Comparison of ENCODE assay signal across 7 cellular contexts in the genomic region with DNA sequence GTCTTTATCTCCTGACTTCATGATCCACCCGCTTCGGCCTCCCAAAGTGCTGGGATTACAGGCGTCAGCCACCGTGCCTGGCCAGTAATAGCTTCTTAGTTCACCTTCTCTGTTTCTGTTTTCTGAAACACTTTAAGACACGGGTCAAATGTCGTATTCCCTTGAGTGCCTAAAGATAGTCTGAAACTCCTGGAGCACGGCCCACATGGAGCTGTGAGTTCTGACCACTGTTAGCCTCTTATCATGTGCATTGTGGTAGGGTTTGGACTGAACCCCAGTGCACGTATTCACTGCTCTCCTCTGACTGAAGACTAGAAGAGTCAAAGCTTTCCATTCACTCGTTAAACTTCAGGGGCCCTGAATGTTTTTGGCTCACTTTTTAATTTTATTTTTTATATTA. TPM values are rescaled to one million over a fixed set of nuclear protein-coding genes. Genes with fewer than 3 reads are reported as not detected.
"Had no signal": no experiment of that assay in that cellular context is flagged by ENCODE, and none has a peak within 500 bp of the region (broad histone marks: within the 10 kb centered on the region; RNA-seq: fewer than 3 reads in every experiment).

No MANE protein-coding gene starts in this region.

RNA-seq across cellular contexts. Expression of a gene that starts 48.3 kb away (rescaled TPM):
- total RNA-seq: GM23248, GM23338, H1, H4, H7, H9, HFFc6 had no signal
- polyA plus RNA-seq: GM23248, GM23338, H1 had no signal
